Comparison of ENCODE assay signal across 26 cellular contexts in genomic region chr2:121245913-121246312, GRCh38. TPM values are rescaled to one million over a fixed set of nuclear protein-coding genes. Genes with fewer than 3 reads are reported as not detected.
"Had no signal": no experiment of that assay in that cellular context is flagged by ENCODE, and none has a peak within 500 bp of the region (broad histone marks: within the 10 kb centered on the region; RNA-seq: fewer than 3 reads in every experiment).

No MANE protein-coding gene starts in this region.

- H3K27me3 ChIP-seq: ascending aorta, brain microvascular endothelial cell, stomach, thyroid gland had no signal

- H3K9me3 Mint-ChIP-seq: activated naive CD4-positive, alpha-beta T cell treated with anti-CD3 and anti-CD28 coated beads for 36 hours; activated naive CD8-positive, alpha-beta T cell treated with anti-CD3 and anti-CD28 coated beads for 36 hours; activated T-cell treated with anti-CD3 and anti-CD28 coated beads, Interleukin-2, amount 50 U/mL, for 72 hours; memory B cell; nephron; stimulated activated naive B cell treated with anti-CD40 and anti-IgM and Interleukin-4, amounts not matched to agents 10 μg/mL and 1 μg/mL and 100 μg/mL, for 72 hours; T-helper 2 cell treated with Interferon-gamma antibody and Interleukin-4, amounts not matched to agents 5 μg/mL and 100 μg/mL, for 36 hours had no signal

- H3K36me3 Mint-ChIP-seq: activated CD8-positive, alpha-beta memory T cell treated with anti-CD3 and anti-CD28 coated beads, Interleukin-2, amount 10 ng/mL, durations not matched to agents 7 days and 5 days; activated naive CD8-positive, alpha-beta T cell treated with anti-CD3 and anti-CD28 coated beads for 36 hours; stimulated activated naive B cell treated with anti-CD40 and anti-IgM and Interleukin-4, amounts not matched to agents 10 μg/mL and 1 μg/mL and 100 μg/mL, for 72 hours had no signal

- H3K9me3 ChIP-seq: ascending aorta, stomach, thyroid gland had no signal

- H3K27ac Mint-ChIP-seq: activated CD4-positive, alpha-beta T cell treated with anti-CD3 and anti-CD28 coated beads for 36 hours; activated CD8-positive, alpha-beta memory T cell treated with anti-CD3 and anti-CD28 coated beads, Interleukin-2, amount 10 ng/mL, durations not matched to agents 7 days and 5 days; activated CD8-positive, alpha-beta T cell treated with anti-CD3 and anti-CD28 coated beads, Interleukin-2, amount 10 ng/mL, durations not matched to agents 7 days and 5 days; activated naive CD4-positive, alpha-beta T cell treated with anti-CD3 and anti-CD28 coated beads for 36 hours; activated naive CD8-positive, alpha-beta T cell treated with anti-CD3 and anti-CD28 coated beads for 36 hours; activated T-cell treated with anti-CD3 and anti-CD28 coated beads, Interleukin-2, amount 50 U/mL, for 72 hours; memory B cell; nephron; progenitor cell of endocrine pancreas; stimulated activated naive B cell treated with anti-CD40 and anti-IgM and Interleukin-4, amounts not matched to agents 10 μg/mL and 1 μg/mL and 100 μg/mL, for 72 hours; T-helper 2 cell treated with Interferon-gamma antibody and Interleukin-4, amounts not matched to agents 5 μg/mL and 100 μg/mL, for 36 hours had no signal

- H3K4me1 Mint-ChIP-seq: activated CD4-positive, alpha-beta T cell treated with anti-CD3 and anti-CD28 coated beads for 36 hours; activated CD8-positive, alpha-beta memory T cell treated with anti-CD3 and anti-CD28 coated beads, Interleukin-2, amount 10 ng/mL, durations not matched to agents 7 days and 5 days; activated naive CD8-positive, alpha-beta T cell treated with anti-CD3 and anti-CD28 coated beads for 36 hours; memory B cell; nephron; stimulated activated naive B cell treated with anti-CD40 and anti-IgM and Interleukin-4, amounts not matched to agents 10 μg/mL and 1 μg/mL and 100 μg/mL, for 72 hours had no signal

- H3K36me3 ChIP-seq: ascending aorta, brain microvascular endothelial cell had no signal

- H3K4me3 Mint-ChIP-seq: activated CD4-positive, alpha-beta T cell treated with anti-CD3 and anti-CD28 coated beads for 36 hours; activated CD8-positive, alpha-beta memory T cell treated with anti-CD3 and anti-CD28 coated beads, Interleukin-2, amount 10 ng/mL, durations not matched to agents 7 days and 5 days; activated CD8-positive, alpha-beta T cell treated with anti-CD3 and anti-CD28 coated beads, Interleukin-2, amount 10 ng/mL, durations not matched to agents 7 days and 5 days; activated naive CD4-positive, alpha-beta T cell treated with anti-CD3 and anti-CD28 coated beads for 36 hours; activated naive CD8-positive, alpha-beta T cell treated with anti-CD3 and anti-CD28 coated beads for 36 hours; activated T-cell treated with anti-CD3 and anti-CD28 coated beads, Interleukin-2, amount 50 U/mL, for 72 hours; memory B cell; nephron; stimulated activated naive B cell treated with anti-CD40 and anti-IgM and Interleukin-4, amounts not matched to agents 10 μg/mL and 1 μg/mL and 100 μg/mL, for 72 hours; T-helper 2 cell treated with Interferon-gamma antibody and Interleukin-4, amounts not matched to agents 5 μg/mL and 100 μg/mL, for 36 hours had no signal

- DNase-seq: activated CD4-positive, alpha-beta T cell treated with anti-CD3 and anti-CD28 coated beads for 36 hours; activated CD4-positive, CD25-positive, alpha-beta regulatory T cell; activated CD8-positive, alpha-beta memory T cell treated with anti-CD3 and anti-CD28 coated beads, Interleukin-2, amount 10 ng/mL, durations not matched to agents 7 days and 5 days; activated CD8-positive, alpha-beta T cell treated with anti-CD3 and anti-CD28 coated beads, Interleukin-2, amount 10 ng/mL, durations not matched to agents 7 days and 5 days; activated naive CD4-positive, alpha-beta T cell treated with anti-CD3 and anti-CD28 coated beads for 36 hours; activated naive CD8-positive, alpha-beta T cell treated with anti-CD3 and anti-CD28 coated beads for 36 hours; activated T-cell treated with anti-CD3 and anti-CD28 coated beads, Interleukin-2, amount 50 U/mL, for 72 hours; brain microvascular endothelial cell; caudate nucleus; cortex of kidney; hippocampal formation; stimulated activated CD4-positive, alpha-beta T cell treated with anti-CD3 and anti-CD28 coated beads, Interleukin-15, amount 100 ng/mL, for 24 hours; stimulated activated CD4-positive, alpha-beta T cell treated with anti-CD3 and anti-CD28 coated beads, Interleukin-2, amount 100 ng/mL, for 24 hours; stimulated activated naive B cell treated with anti-CD40 and anti-IgM and Interleukin-4, amounts not matched to agents 10 μg/mL and 1 μg/mL and 100 μg/mL, for 72 hours; stomach; T-helper 1 cell had no signal

- H3K4me3 ChIP-seq: ascending aorta, smooth muscle cell, stomach, thyroid gland had no signal

- ATAC-seq: activated CD4-positive, alpha-beta T cell treated with anti-CD3 and anti-CD28 coated beads for 36 hours; activated CD8-positive, alpha-beta memory T cell treated with anti-CD3 and anti-CD28 coated beads, Interleukin-2, amount 10 ng/mL, durations not matched to agents 7 days and 5 days; activated CD8-positive, alpha-beta T cell treated with anti-CD3 and anti-CD28 coated beads, Interleukin-2, amount 10 ng/mL, durations not matched to agents 7 days and 5 days; activated T-cell treated with anti-CD3 and anti-CD28 coated beads, Interleukin-2, amount 50 U/mL, for 72 hours; stimulated activated naive B cell treated with anti-CD40 and anti-IgM and Interleukin-4, amounts not matched to agents 10 μg/mL and 1 μg/mL and 100 μg/mL, for 72 hours had no signal

- H3K4me1 ChIP-seq: ascending aorta, stomach had no signal

- H3K27ac ChIP-seq: ascending aorta, brain microvascular endothelial cell, stomach, thyroid gland had no signal

- H3K27me3 Mint-ChIP-seq: activated CD4-positive, alpha-beta T cell treated with anti-CD3 and anti-CD28 coated beads for 36 hours; activated CD8-positive, alpha-beta memory T cell treated with anti-CD3 and anti-CD28 coated beads, Interleukin-2, amount 10 ng/mL, durations not matched to agents 7 days and 5 days; activated naive CD8-positive, alpha-beta T cell treated with anti-CD3 and anti-CD28 coated beads for 36 hours; memory B cell had no signal

RNA-seq across cellular contexts. Expression of gene TFCP2L1, which starts 39.1 kb away (rescaled TPM):
- total RNA-seq: endothelial cell of umbilical vein, fibroblast of lung, fibroblast of villous mesenchyme had no signal
- polyA plus RNA-seq: endothelial cell of umbilical vein, fibroblast of lung, smooth muscle cell had no signal
